In genomic region chr2:238162516-238163441, GRCh38 we compare ENCODE assay signal across 15 cellular contexts. TPM values are rescaled to one million over a fixed set of nuclear protein-coding genes. Genes with fewer than 3 reads are reported as not detected.
DNase-seq lines count a peak whose midpoint lies in the region; ATAC-seq, FAIRE-seq and TF ChIP-seq lines count a peak whose summit lies in the region.
"Had no signal": no experiment of that assay in that cellular context is flagged by ENCODE, and none has a peak within 500 bp of the region (broad histone marks: within the 10 kb centered on the region; RNA-seq: fewer than 3 reads in every experiment).

No MANE protein-coding gene starts in this region.

- H3K23ac ChIP-seq in mesenchymal stem cell (ENCODE audit: low read length in 2 of 2), result no peak overlapping the region

- peaks cover 3% of the 10 kb centered on the region for H3K79me1 ChIP-seq in mesenchymal stem cell (replicated peaks; ENCODE audit: low read length, poor library complexity, severe bottlenecking)

- H4K20me1 ChIP-seq in GM23248 (ENCODE audit: insufficient read depth), result no peaks in the 10 kb centered on the region

- H3K4me2 ChIP-seq in A549, result peak overlapping the region; percentile 59
- H3K4me2 ChIP-seq in GM23248 (ENCODE audit: unreplicated experiment), result peak overlapping the region; percentile 55
- H3K4me2 ChIP-seq in mesenchymal stem cell (ENCODE audit: low read length, poor library complexity, severe bottlenecking), result peak overlapping the region; percentile 96
- H3K4me2 ChIP-seq: PC-9 had no signal

- H2BK5ac ChIP-seq in mesenchymal stem cell (ENCODE audit: low read depth, low read length, poor library complexity, severe bottlenecking), result no peak overlapping the region

- 52% methylated on average over 14 of the region's 21 CpGs for WGBS in A549 (ENCODE audit: missing lambda C conversion rate)
- 53 to 59% methylated on average over 15 to 21 of the region's 21 CpGs for WGBS in GM23248 (ENCODE audit: low coverage in 1 of 2, low lambda C conversion rate in 2 of 2, missing lambda C conversion rate in 2 of 2), 2 experiments
- WGBS in mesenchymal stem cell, result 69% methylated on average over 20 of the region's 21 CpGs

- H3K4me1 ChIP-seq in A549, result peaks cover 15% of the 10 kb centered on the region; the same call in 2 of the 3 replicates
- peaks cover 3% of the 10 kb centered on the region; the same call in 1 of the 2 replicates for H3K4me1 ChIP-seq in GM23248 (ENCODE audit: insufficient read depth)
- peaks cover 60% of the 10 kb centered on the region for H3K4me1 ChIP-seq in mesenchymal stem cell (ENCODE audit: control insufficient read depth, insufficient read depth, low read depth, low read length)

- TF ChIP-seq EP300 in A549 (IDR thresholded peaks at IDR 0.05), result no peak

- no peak for TF ChIP-seq POLR2A in A549 (IDR thresholded peaks at IDR 0.05; ENCODE audit: low read length)

- peak overlapping the region; percentile 10 for H2AK5ac ChIP-seq in mesenchymal stem cell (ENCODE audit: low read length, severe bottlenecking)

- H3K4ac ChIP-seq in mesenchymal stem cell (ENCODE audit: low read depth in 1 of 2, low read length in 2 of 2), result no peak overlapping the region

- H3K36me3 ChIP-seq in GM23248 (ENCODE audit: low read depth) (no peaks in the 10 kb centered on the region), brain microvascular endothelial cell (replicated peaks) (peaks cover 5% of the 10 kb centered on the region), mesenchymal stem cell (ENCODE audit: control insufficient read depth in 1 of 2, insufficient read depth in 2 of 2, low read depth in 1 of 2, low read length in 2 of 2) (peaks cover 4 to 23% of the 10 kb centered on the region in 2 experiments)

- H3K27me3 ChIP-seq in GM23248 (replicated peaks; ENCODE audit: insufficient read depth), result no peaks in the 10 kb centered on the region
- no peaks in the 10 kb centered on the region for H3K27me3 ChIP-seq in brain microvascular endothelial cell (replicated peaks)
- H3K27me3 ChIP-seq in mesenchymal stem cell (ENCODE audit: control insufficient read depth in 1 of 2, insufficient read depth in 1 of 2, low read length in 2 of 2), result peaks cover 0 to 18% of the 10 kb centered on the region in 2 experiments

- POLR2A ChIA-PET in A549 (lab: Yijun Ruan, JAX), result no interaction called here

- peak overlapping the region; percentile 20; the same call in 1 of the 2 replicates for H3K9ac ChIP-seq in GM23248
- peak overlapping the region; percentile 48 for H3K9ac ChIP-seq in mesenchymal stem cell (ENCODE audit: low read length)

- 0 out of 2 replicates have a peak, but pooled peaks cover 4% of the 10 kb centered on the region for H3K79me2 ChIP-seq in GM23248 (ENCODE audit: insufficient read depth)

- TF ChIP-seq CTCF in A549 (IDR thresholded peaks at IDR 0.05) (no peak), brain microvascular endothelial cell (IDR thresholded peaks at IDR 0.05; ENCODE audit: low read depth, low read length, missing control alignments) (no peak), GM13976 (IDR thresholded peaks at IDR 0.05; ENCODE audit: borderline replicate concordance, control extremely low read depth, extremely low read depth, insufficient read depth, missing control alignments) (no peak)

- no peaks in the 10 kb centered on the region for H3K9me3 ChIP-seq in A549
- H3K9me3 ChIP-seq in GM23248 (ENCODE audit: low read depth), result no peaks in the 10 kb centered on the region
- H3K9me3 ChIP-seq in mesenchymal stem cell (ENCODE audit: control insufficient read depth, low read length), result no peaks in the 10 kb centered on the region

- no peak for FAIRE-seq in A549 (lab: Jason Lieb, UNC)

- in situ Hi-C loops in GM23248 (cut with MboI) (no loop called here), brain microvascular endothelial cell (cut with HindIII; ENCODE audit: low pct_ligation_motif_present, low sequenced_read_pairs) (no loop called here), GM13976 (cut with MboI; ENCODE audit: low sequenced_read_pairs, unreplicated experiment) (no loop called here)

- no peak overlapping the region for H2BK15ac ChIP-seq in mesenchymal stem cell (ENCODE audit: low read depth, poor library complexity, severe bottlenecking)

- no peak overlapping the region for H3K18ac ChIP-seq in mesenchymal stem cell (ENCODE audit: low read depth in 1 of 2, low read length in 2 of 2)

- TF ChIP-seq RAD21 in A549 (conservative IDR thresholded peaks at IDR 0.05 in 1 of 2, IDR thresholded peaks at IDR 0.05 in 1 of 2), result no peak

- no peak overlapping the region for H3K14ac ChIP-seq in mesenchymal stem cell (ENCODE audit: low read length in 2 of 2)

- peak in 1 of 2 experiments; percentile 1; a peak in 2 of 6 replicates for ATAC-seq in A549
- no peak for ATAC-seq in GM21528 (IDR thresholded peaks at IDR 0.05; ENCODE audit: low FRiP score, unreplicated experiment)
- no peak for ATAC-seq in GM18502 (IDR thresholded peaks at IDR 0.05; ENCODE audit: poor library complexity, unreplicated experiment)

- H4K91ac ChIP-seq in mesenchymal stem cell (ENCODE audit: low read length), result no peak overlapping the region

- CTCF ChIA-PET in A549 (lab: Yijun Ruan, JAX), result interaction anchor here (1.1 to 3.2 kb wide), 5 partner anchors 8 to 239 kb away, joined by 3 to 15 read pairs (median 4); no protein-coding TSS in a partner anchor

- H3K9me2 ChIP-seq in GM23248 (ENCODE audit: insufficient read depth), result no peaks in the 10 kb centered on the region

- H3F3A ChIP-seq in GM23248 (ENCODE audit: insufficient read depth), result no peaks in the 10 kb centered on the region; the same call in 1 of the 2 replicates

- H4K8ac ChIP-seq in mesenchymal stem cell (ENCODE audit: low read length), result no peak overlapping the region

- H3K27ac ChIP-seq in A549 (0 out of 6 replicates have a peak overlapping the region, but pooled peaks of 1 of the 2 experiments have one; percentile 1), GM23248 (no peak overlapping the region), brain microvascular endothelial cell (no peak overlapping the region), mesenchymal stem cell (ENCODE audit: low read length, poor library complexity, severe bottlenecking) (no peak overlapping the region)
- H3K27ac ChIP-seq: epithelial cell of prostate, PC-9 had no signal

- no peak for DNase-seq in A549 (ENCODE audit: low read depth in 1 of 2, low spot score in 1 of 2)
- DNase-seq in GM23248, result peak; percentile 63
- DNase-seq in brain microvascular endothelial cell, result no peak
- peak; percentile 32 for DNase-seq in mesenchymal stem cell
- no peak for DNase-seq in GM13976 (ENCODE audit: low spot score)
- no peak for DNase-seq in GM03348 (ENCODE audit: low spot score)
- DNase-seq: activated CD4-positive, alpha-beta T cell treated with anti-CD3 and anti-CD28 coated beads, Interleukin-2, amount 50 U/mL, for 1 hour; GF-D8; hippocampal formation; NCI-H345; PC-9 had no signal

- H3K4me3 ChIP-seq in A549 (no peak overlapping the region), GM23248 (peak overlapping the region; percentile 51), brain microvascular endothelial cell (ENCODE audit: low read depth, low read length) (peak overlapping the region; percentile 38), mesenchymal stem cell (ENCODE audit: insufficient read depth in 1 of 2, low read depth in 1 of 2, low read length in 2 of 2) (peak overlapping the region in 1 of 2 experiments; percentile 53)
- H3K4me3 ChIP-seq: PC-9 had no signal

- H2BK120ac ChIP-seq in mesenchymal stem cell (ENCODE audit: low read depth, low read length), result no peak overlapping the region

- 0 out of 2 replicates have a peak overlapping the region, but pooled peaks have one; percentile 1 for H2AFZ ChIP-seq in GM23248
- H2AFZ ChIP-seq in mesenchymal stem cell (ENCODE audit: low read depth, low read length), result peak overlapping the region; percentile 15
- H2AFZ ChIP-seq: PC-9 had no signal

- no peak overlapping the region for H2BK12ac ChIP-seq in mesenchymal stem cell (ENCODE audit: low read length in 2 of 2)

TF ChIP-seq in A549, 52 proteins besides CTCF, POLR2A, EP300 and RAD21 (continues in another document):
- TF ChIP-seq CBX2 (IDR thresholded peaks at IDR 0.05; ENCODE audit: borderline replicate concordance, low read depth) (no peak), NR3C1 (IDR thresholded peaks at IDR 0.05) (no peak), JUN (IDR thresholded peaks at IDR 0.05) (no peak)

RNA-seq across cellular contexts. Expression of gene ERFE, which starts 4.0 kb away (rescaled TPM):
- polyA plus RNA-seq in A549 (2011; rRNA removed), result 2.6 and 3.7 TPM in 2 replicates
- polyA plus RNA-seq in A549 (2012; cell fraction: cytosol; rRNA removed), result 4.6 and 6.8 TPM in 2 replicates
- polyA plus RNA-seq in A549 (2012; cell fraction: nucleus; rRNA removed), result 11.7 and 15.4 TPM in 2 replicates
- polyA plus RNA-seq in A549 (2017; fragmentation: RNase III; extraction: RNeasy Plus Mini Kit Qiagen cat#74134 plus additional on column Dnase treatment), result 2.0 to 3.6 TPM (median 2.6 TPM) in 3 replicates
- 1.7 and 2.4 TPM in 2 replicates for polyA minus RNA-seq in A549 (2011; rRNA and poly(A)+ RNA removed)
- 0.51 and 0.86 TPM in 2 replicates for total RNA-seq in GM23248 (2014; rRNA removed; shearing (Covaris generic))
- polyA plus RNA-seq in GM23248 (2016; fragmentation: Nextera tagmentation; extraction: Ambion mirVana), result 0.41 and 0.79 TPM in 2 replicates
- polyA plus RNA-seq in mesenchymal stem cell (2013, experiment 1 of 2), result 2.3 TPM
- polyA plus RNA-seq in mesenchymal stem cell (2013, experiment 2 of 2), result 2.3 TPM
- total RNA-seq: activated T-helper 1 cell treated with anti-CD3 and anti-CD28 coated beads, Interleukin-12 subunit alpha, Interleukin-12 subunit beta, Interleukin-2, Interleukin-4 antibody, amounts not matched to agents 30 ng/mL and 10 ng/mL and 1 ng/mL, durations not matched to agents 14 hours and 24 hours and 36 hours had no signal

RNA-seq across cellular contexts. Expression of gene KLHL30, which starts 24.3 kb away (rescaled TPM):
- 0.04 TPM in 1 of 2 replicates, not detected in the other for polyA plus RNA-seq in A549 (2011; rRNA removed)
- 0.01 TPM in 1 of 2 replicates, not detected in the other for polyA plus RNA-seq in A549 (2012; cell fraction: cytosol; rRNA removed)
- polyA plus RNA-seq in A549 (2012; cell fraction: nucleus; rRNA removed), result 0.05 and 0.07 TPM in 2 replicates
- 0.03 to 0.04 TPM (median 0.03 TPM) in 3 replicates for polyA plus RNA-seq in A549 (2017; fragmentation: RNase III; extraction: RNeasy Plus Mini Kit Qiagen cat#74134 plus additional on column Dnase treatment)
- 0.08 TPM in 1 of 2 replicates, not detected in the other for polyA minus RNA-seq in A549 (2011; rRNA and poly(A)+ RNA removed)
- total RNA-seq in GM23248 (2014; rRNA removed; shearing (Covaris generic)), result 0.11 TPM in 1 of 2 replicates, not detected in the other
- 0.05 TPM in 1 of 2 replicates, not detected in the other for polyA plus RNA-seq in GM23248 (2016; fragmentation: Nextera tagmentation; extraction: Ambion mirVana)
- polyA plus RNA-seq in mesenchymal stem cell (2013, experiment 1 of 2), result 0.58 TPM
- polyA plus RNA-seq in mesenchymal stem cell (2013, experiment 2 of 2), result 0.52 TPM
- total RNA-seq: activated T-helper 1 cell treated with anti-CD3 and anti-CD28 coated beads, Interleukin-12 subunit alpha, Interleukin-12 subunit beta, Interleukin-2, Interleukin-4 antibody, amounts not matched to agents 30 ng/mL and 10 ng/mL and 1 ng/mL, durations not matched to agents 14 hours and 24 hours and 36 hours had no signal

RNA-seq across cellular contexts. Expression of gene ILKAP, which starts 40.7 kb away (rescaled TPM):
- polyA plus RNA-seq in A549 (2011; rRNA removed) (27.7 and 41.4 TPM in 2 replicates), A549 (2017; fragmentation: RNase III; extraction: RNeasy Plus Mini Kit Qiagen cat#74134 plus additional on column Dnase treatment) (36.3 to 38.4 TPM (median 38.2 TPM) in 3 replicates), GM23248 (2016; fragmentation: Nextera tagmentation; extraction: Ambion mirVana) (34.1 and 35.0 TPM in 2 replicates)
- 58.4 and 63.6 TPM in 2 replicates for polyA plus RNA-seq in A549 (2012; cell fraction: cytosol; rRNA removed)
- polyA plus RNA-seq in A549 (2012; cell fraction: nucleus; rRNA removed), result 74.5 and 93.4 TPM in 2 replicates
- 20.1 and 20.3 TPM in 2 replicates for polyA minus RNA-seq in A549 (2011; rRNA and poly(A)+ RNA removed)
- total RNA-seq in GM23248 (2014; rRNA removed; shearing (Covaris generic)), result 6.3 and 11.9 TPM in 2 replicates
- polyA plus RNA-seq in mesenchymal stem cell (2013, experiment 1 of 2), result 19.8 TPM
- 20.1 TPM for polyA plus RNA-seq in mesenchymal stem cell (2013, experiment 2 of 2)

Comparison
In these comparisons a context has a peak if more than half of its experiments do, and no peak if none do; other contexts are left out.
1. DNase-seq: peak in GM23248 (single experiment) and mesenchymal stem cell (single experiment); none in A549 (0 of 2), brain microvascular endothelial cell (single experiment), GM13976 (single experiment) and GM03348 (single experiment).
2. Peak in every context shown above with its lines, with median percentiles within 50 percentile points of each other: H3K4me2 ChIP-seq.